In the genomic region with DNA sequence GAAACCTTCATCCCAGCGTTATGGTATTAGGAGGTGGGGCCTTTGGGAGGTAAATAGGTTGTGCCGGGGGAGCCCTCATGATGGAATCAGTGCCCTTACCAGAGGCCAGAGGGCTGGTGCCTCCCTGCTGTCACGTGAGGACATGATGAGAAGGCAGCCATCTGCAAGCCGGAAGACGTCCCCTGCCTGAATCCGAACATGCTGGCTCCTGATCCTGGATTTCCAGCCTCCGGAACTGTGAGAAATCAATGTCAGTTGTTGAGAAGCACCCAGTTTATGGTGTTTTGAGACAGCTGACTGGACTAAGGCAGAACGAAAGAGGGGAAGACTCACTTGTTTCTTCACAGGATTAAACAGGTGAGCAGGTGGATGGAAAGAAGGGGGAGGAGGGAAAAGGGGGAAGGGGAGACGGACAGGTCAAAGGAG, we compare ENCODE assay signal across 1 cellular context.
TF ChIP-seq lines count a peak whose summit lies in the region.

No MANE protein-coding gene starts in this region.

TF ChIP-seq in K562, 482 proteins besides CTCF, POLR2A, EP300 and RAD21 (continued from another document and continues in another):
- TF ChIP-seq, protein P1, sequence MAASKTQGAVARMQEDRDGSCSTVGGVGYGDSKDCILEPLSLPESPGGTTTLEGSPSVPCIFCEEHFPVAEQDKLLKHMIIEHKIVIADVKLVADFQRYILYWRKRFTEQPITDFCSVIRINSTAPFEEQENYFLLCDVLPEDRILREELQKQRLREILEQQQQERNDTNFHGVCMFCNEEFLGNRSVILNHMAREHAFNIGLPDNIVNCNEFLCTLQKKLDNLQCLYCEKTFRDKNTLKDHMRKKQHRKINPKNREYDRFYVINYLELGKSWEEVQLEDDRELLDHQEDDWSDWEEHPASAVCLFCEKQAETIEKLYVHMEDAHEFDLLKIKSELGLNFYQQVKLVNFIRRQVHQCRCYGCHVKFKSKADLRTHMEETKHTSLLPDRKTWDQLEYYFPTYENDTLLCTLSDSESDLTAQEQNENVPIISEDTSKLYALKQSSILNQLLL (CRISPR knock-in tag; IDR thresholded peaks at IDR 0.05; ENCODE audit: borderline replicate concordance): no peak
- TF ChIP-seq, protein P2, sequence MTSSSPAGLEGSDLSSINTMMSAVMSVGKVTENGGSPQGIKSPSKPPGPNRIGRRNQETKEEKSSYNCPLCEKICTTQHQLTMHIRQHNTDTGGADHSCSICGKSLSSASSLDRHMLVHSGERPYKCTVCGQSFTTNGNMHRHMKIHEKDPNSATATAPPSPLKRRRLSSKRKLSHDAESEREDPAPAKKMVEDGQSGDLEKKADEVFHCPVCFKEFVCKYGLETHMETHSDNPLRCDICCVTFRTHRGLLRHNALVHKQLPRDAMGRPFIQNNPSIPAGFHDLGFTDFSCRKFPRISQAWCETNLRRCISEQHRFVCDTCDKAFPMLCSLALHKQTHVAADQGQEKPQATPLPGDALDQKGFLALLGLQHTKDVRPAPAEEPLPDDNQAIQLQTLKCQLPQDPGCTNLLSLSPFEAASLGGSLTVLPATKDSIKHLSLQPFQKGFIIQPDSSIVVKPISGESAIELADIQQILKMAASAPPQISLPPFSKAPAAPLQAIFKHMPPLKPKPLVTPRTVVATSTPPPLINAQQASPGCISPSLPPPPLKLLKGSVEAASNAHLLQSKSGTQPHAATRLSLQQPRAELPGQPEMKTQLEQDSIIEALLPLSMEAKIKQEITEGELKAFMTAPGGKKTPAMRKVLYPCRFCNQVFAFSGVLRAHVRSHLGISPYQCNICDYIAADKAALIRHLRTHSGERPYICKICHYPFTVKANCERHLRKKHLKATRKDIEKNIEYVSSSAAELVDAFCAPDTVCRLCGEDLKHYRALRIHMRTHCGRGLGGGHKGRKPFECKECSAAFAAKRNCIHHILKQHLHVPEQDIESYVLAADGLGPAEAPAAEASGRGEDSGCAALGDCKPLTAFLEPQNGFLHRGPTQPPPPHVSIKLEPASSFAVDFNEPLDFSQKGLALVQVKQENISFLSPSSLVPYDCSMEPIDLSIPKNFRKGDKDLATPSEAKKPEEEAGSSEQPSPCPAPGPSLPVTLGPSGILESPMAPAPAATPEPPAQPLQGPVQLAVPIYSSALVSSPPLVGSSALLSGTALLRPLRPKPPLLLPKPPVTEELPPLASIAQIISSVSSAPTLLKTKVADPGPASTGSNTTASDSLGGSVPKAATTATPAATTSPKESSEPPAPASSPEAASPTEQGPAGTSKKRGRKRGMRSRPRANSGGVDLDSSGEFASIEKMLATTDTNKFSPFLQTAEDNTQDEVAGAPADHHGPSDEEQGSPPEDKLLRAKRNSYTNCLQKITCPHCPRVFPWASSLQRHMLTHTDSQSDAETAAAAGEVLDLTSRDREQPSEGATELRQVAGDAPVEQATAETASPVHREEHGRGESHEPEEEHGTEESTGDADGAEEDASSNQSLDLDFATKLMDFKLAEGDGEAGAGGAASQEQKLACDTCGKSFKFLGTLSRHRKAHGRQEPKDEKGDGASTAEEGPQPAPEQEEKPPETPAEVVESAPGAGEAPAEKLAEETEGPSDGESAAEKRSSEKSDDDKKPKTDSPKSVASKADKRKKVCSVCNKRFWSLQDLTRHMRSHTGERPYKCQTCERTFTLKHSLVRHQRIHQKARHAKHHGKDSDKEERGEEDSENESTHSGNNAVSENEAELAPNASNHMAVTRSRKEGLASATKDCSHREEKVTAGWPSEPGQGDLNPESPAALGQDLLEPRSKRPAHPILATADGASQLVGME (CRISPR knock-in tag; IDR thresholded peaks at IDR 0.05): no peak
- no peak for TF ChIP-seq STAG1 (CRISPR knock-in tag; IDR thresholded peaks at IDR 0.05; ENCODE audit: borderline replicate concordance)
- no peak for TF ChIP-seq CCNT2 (IDR thresholded peaks at IDR 0.05; ENCODE audit: borderline replicate concordance, extremely low read depth, insufficient read length, low read depth, low read length)
- TF ChIP-seq TAF9B (IDR thresholded peaks at IDR 0.05; ENCODE audit: partially characterized antibody): peak; percentile 58
- no peak for TF ChIP-seq KLF6 (CRISPR knock-in tag; IDR thresholded peaks at IDR 0.05; ENCODE audit: borderline replicate concordance)
- peak; percentile 52; the same call in 1 of the 2 replicates for TF ChIP-seq MTA1 (IDR thresholded peaks at IDR 0.05; ENCODE audit: borderline replicate concordance)
- TF ChIP-seq TBP (optimal IDR thresholded peaks at IDR 0.05; ENCODE audit: low read depth, low read length): peak; percentile 44
- TF ChIP-seq IRF2 (CRISPR knock-in tag; IDR thresholded peaks at IDR 0.05): no peak
- TF ChIP-seq, protein P3, sequence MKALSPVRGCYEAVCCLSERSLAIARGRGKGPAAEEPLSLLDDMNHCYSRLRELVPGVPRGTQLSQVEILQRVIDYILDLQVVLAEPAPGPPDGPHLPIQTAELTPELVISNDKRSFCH (CRISPR knock-in tag; IDR thresholded peaks at IDR 0.05): no peak
- TF ChIP-seq, protein P3 (tag; IDR thresholded peaks at IDR 0.05): no peak
- peak; percentile 66; the same call in 1 of the 2 replicates for TF ChIP-seq NFRKB (IDR thresholded peaks at IDR 0.05; ENCODE audit: low read depth)
- no peak for TF ChIP-seq SRSF3 (IDR thresholded peaks at IDR 0.05; ENCODE audit: insufficient read depth, low read length)
- TF ChIP-seq ZNF165 (CRISPR knock-in tag; IDR thresholded peaks at IDR 0.05; ENCODE audit: borderline replicate concordance): no peak
- no peak for TF ChIP-seq FOXK1 (CRISPR knock-in tag; IDR thresholded peaks at IDR 0.05; ENCODE audit: borderline replicate concordance)
- TF ChIP-seq ZNF584 (CRISPR knock-in tag; IDR thresholded peaks at IDR 0.05; ENCODE audit: low read depth): no peak
- TF ChIP-seq, protein P4, sequence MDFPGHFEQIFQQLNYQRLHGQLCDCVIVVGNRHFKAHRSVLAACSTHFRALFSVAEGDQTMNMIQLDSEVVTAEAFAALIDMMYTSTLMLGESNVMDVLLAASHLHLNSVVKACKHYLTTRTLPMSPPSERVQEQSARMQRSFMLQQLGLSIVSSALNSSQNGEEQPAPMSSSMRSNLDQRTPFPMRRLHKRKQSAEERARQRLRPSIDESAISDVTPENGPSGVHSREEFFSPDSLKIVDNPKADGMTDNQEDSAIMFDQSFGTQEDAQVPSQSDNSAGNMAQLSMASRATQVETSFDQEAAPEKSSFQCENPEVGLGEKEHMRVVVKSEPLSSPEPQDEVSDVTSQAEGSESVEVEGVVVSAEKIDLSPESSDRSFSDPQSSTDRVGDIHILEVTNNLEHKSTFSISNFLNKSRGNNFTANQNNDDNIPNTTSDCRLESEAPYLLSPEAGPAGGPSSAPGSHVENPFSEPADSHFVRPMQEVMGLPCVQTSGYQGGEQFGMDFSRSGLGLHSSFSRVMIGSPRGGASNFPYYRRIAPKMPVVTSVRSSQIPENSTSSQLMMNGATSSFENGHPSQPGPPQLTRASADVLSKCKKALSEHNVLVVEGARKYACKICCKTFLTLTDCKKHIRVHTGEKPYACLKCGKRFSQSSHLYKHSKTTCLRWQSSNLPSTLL (IDR thresholded peaks at IDR 0.05): no peak
- TF ChIP-seq CREM (IDR thresholded peaks at IDR 0.05; ENCODE audit: low read depth): peak; percentile 59
- TF ChIP-seq, protein P5, sequence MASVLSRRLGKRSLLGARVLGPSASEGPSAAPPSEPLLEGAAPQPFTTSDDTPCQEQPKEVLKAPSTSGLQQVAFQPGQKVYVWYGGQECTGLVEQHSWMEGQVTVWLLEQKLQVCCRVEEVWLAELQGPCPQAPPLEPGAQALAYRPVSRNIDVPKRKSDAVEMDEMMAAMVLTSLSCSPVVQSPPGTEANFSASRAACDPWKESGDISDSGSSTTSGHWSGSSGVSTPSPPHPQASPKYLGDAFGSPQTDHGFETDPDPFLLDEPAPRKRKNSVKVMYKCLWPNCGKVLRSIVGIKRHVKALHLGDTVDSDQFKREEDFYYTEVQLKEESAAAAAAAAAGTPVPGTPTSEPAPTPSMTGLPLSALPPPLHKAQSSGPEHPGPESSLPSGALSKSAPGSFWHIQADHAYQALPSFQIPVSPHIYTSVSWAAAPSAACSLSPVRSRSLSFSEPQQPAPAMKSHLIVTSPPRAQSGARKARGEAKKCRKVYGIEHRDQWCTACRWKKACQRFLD (CRISPR knock-in tag; IDR thresholded peaks at IDR 0.05): no peak
- peak; percentile 78; the same call in 1 of the 2 replicates for TF ChIP-seq ZEB2 (IDR thresholded peaks at IDR 0.05)
- peak; percentile 78 for TF ChIP-seq BRD9 (IDR thresholded peaks at IDR 0.05; ENCODE audit: low read depth, partially characterized antibody)
- TF ChIP-seq RFX1 (IDR thresholded peaks at IDR 0.05): no peak
- TF ChIP-seq LCOR (CRISPR knock-in tag; IDR thresholded peaks at IDR 0.05): no peak
- TF ChIP-seq RFX7 (CRISPR knock-in tag; IDR thresholded peaks at IDR 0.05): no peak
- TF ChIP-seq, protein P6, sequence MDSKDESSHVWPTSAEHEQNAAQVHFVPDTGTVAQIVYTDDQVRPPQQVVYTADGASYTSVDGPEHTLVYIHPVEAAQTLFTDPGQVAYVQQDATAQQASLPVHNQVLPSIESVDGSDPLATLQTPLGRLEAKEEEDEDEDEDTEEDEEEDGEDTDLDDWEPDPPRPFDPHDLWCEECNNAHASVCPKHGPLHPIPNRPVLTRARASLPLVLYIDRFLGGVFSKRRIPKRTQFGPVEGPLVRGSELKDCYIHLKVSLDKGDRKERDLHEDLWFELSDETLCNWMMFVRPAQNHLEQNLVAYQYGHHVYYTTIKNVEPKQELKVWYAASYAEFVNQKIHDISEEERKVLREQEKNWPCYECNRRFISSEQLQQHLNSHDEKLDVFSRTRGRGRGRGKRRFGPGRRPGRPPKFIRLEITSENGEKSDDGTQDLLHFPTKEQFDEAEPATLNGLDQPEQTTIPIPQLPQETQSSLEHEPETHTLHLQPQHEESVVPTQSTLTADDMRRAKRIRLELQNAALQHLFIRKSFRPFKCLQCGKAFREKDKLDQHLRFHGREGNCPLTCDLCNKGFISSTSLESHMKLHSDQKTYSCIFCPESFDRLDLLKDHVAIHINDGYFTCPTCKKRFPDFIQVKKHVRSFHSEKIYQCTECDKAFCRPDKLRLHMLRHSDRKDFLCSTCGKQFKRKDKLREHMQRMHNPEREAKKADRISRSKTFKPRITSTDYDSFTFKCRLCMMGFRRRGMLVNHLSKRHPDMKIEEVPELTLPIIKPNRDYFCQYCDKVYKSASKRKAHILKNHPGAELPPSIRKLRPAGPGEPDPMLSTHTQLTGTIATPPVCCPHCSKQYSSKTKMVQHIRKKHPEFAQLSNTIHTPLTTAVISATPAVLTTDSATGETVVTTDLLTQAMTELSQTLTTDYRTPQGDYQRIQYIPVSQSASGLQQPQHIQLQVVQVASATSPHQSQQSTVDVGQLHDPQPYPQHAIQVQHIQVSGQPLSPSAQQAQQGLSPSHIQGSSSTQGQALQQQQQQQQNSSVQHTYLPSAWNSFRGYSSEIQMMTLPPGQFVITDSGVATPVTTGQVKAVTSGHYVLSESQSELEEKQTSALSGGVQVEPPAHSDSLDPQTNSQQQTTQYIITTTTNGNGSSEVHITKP (IDR thresholded peaks at IDR 0.05; ENCODE audit: partially characterized antibody): peak; percentile 33
- TF ChIP-seq, protein P7, sequence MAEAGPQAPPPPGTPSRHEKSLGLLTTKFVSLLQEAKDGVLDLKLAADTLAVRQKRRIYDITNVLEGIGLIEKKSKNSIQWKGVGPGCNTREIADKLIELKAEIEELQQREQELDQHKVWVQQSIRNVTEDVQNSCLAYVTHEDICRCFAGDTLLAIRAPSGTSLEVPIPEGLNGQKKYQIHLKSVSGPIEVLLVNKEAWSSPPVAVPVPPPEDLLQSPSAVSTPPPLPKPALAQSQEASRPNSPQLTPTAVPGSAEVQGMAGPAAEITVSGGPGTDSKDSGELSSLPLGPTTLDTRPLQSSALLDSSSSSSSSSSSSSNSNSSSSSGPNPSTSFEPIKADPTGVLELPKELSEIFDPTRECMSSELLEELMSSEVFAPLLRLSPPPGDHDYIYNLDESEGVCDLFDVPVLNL (CRISPR knock-in tag; IDR thresholded peaks at IDR 0.05; ENCODE audit: low read depth): no peak
- no peak for TF ChIP-seq CAMTA2 (CRISPR knock-in tag; conservative IDR thresholded peaks at IDR 0.05)
- 0 out of 2 replicates have a peak, but pooled peaks have one; percentile 19 for TF ChIP-seq SOX6 (IDR thresholded peaks at IDR 0.05)
- TF ChIP-seq, protein P8, sequence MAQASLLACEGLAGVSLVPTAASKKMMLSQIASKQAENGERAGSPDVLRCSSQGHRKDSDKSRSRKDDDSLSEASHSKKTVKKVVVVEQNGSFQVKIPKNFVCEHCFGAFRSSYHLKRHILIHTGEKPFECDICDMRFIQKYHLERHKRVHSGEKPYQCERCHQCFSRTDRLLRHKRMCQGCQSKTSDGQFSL (CRISPR knock-in tag; IDR thresholded peaks at IDR 0.05): no peak
- TF ChIP-seq, protein P8 (tag; IDR thresholded peaks at IDR 0.05): no peak
- TF ChIP-seq, protein P9, sequence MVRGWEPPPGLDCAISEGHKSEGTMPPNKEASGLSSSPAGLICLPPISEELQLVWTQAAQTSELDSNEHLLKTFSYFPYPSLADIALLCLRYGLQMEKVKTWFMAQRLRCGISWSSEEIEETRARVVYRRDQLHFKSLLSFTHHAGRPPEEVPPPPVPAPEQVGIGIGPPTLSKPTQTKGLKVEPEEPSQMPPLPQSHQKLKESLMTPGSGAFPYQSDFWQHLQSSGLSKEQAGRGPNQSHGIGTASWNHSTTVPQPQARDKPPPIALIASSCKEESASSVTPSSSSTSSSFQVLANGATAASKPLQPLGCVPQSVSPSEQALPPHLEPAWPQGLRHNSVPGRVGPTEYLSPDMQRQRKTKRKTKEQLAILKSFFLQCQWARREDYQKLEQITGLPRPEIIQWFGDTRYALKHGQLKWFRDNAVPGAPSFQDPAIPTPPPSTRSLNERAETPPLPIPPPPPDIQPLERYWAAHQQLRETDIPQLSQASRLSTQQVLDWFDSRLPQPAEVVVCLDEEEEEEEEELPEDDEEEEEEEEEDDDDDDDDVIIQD (CRISPR knock-in tag; IDR thresholded peaks at IDR 0.05): no peak
- no peak; a peak in 2 of 4 replicates for TF ChIP-seq RCOR1 (IDR thresholded peaks at IDR 0.05; ENCODE audit: borderline replicate concordance in 1 of 2, low read depth in 2 of 2, low read length in 2 of 2)
- no peak; the same call in 1 of the 2 replicates for TF ChIP-seq ZSCAN29 (IDR thresholded peaks at IDR 0.05)
- no peak for TF ChIP-seq ERF (CRISPR knock-in tag; IDR thresholded peaks at IDR 0.05)
- TF ChIP-seq PHF20 (IDR thresholded peaks at IDR 0.05; ENCODE audit: partially characterized antibody): peak; percentile 51
- no peak for TF ChIP-seq PRMT5 (CRISPR knock-in tag; IDR thresholded peaks at IDR 0.05)
- TF ChIP-seq ZFP30 (CRISPR knock-in tag; IDR thresholded peaks at IDR 0.05; ENCODE audit: borderline replicate concordance): no peak
- TF ChIP-seq GATAD2A (IDR thresholded peaks at IDR 0.05): no peak
- peak in 2 of 3 experiments; percentile 71 to 89 for TF ChIP-seq YY1 (IDR thresholded peaks at IDR 0.05; ENCODE audit: borderline replicate concordance in 1 of 3, control insufficient read depth in 1 of 3, extremely low read depth in 1 of 3, insufficient read depth in 3 of 3, insufficient read length in 1 of 3, insufficient replicate concordance in 2 of 3, low read depth in 1 of 3, low read length in 2 of 3)
- no peak for TF ChIP-seq U2AF2 (optimal IDR thresholded peaks at IDR 0.05; ENCODE audit: low read depth, low read length)
- TF ChIP-seq ZNF347 (CRISPR knock-in tag; IDR thresholded peaks at IDR 0.05; ENCODE audit: low read depth): no peak
- no peak for TF ChIP-seq CHCHD3 (CRISPR knock-in tag; IDR thresholded peaks at IDR 0.05)
- TF ChIP-seq POLR2B (IDR thresholded peaks at IDR 0.05; ENCODE audit: low read depth, partially characterized antibody): peak; percentile 43
- peak; percentile 56 for TF ChIP-seq SMARCA4 (IDR thresholded peaks at IDR 0.05)
